Comparison of ENCODE assay signal across 17 cellular contexts in genomic region chr6:162941128-162941527, GRCh38.
A peak's percentile ranks its signal among the peaks of the same experiment; 100 is the strongest.
DNase-seq lines count a peak whose midpoint lies in the region; TF ChIP-seq lines count a peak whose summit lies in the region.
"Had no signal": no experiment of that assay in that cellular context is flagged by ENCODE, and none has a peak within 500 bp of the region (broad histone marks: within the 10 kb centered on the region; RNA-seq: fewer than 3 reads in every experiment).

No MANE protein-coding gene starts in this region.

- H3K9me3 ChIP-seq in OCI-LY7 (ENCODE audit: low read length) = no peaks in the 10 kb centered on the region
- H3K9me3 ChIP-seq: BE2C had no signal

- no peaks in the 10 kb centered on the region for H3K79me2 ChIP-seq in OCI-LY7 (ENCODE audit: insufficient read depth, low read depth, low read length)

- H3K4me2 ChIP-seq in OCI-LY7 (ENCODE audit: low read length) = no peak overlapping the region

- peaks cover 15% of the 10 kb centered on the region for H3K4me1 Mint-ChIP-seq in chondrocyte (ENCODE audit: low read depth)
- peaks cover 6% of the 10 kb centered on the region for H3K4me1 Mint-ChIP-seq in progenitor cell of endocrine pancreas (ENCODE audit: low read depth)

- TF ChIP-seq CTCF in chondrocyte (IDR thresholded peaks at IDR 0.05) (no peak), progenitor cell of endocrine pancreas (IDR thresholded peaks at IDR 0.05; ENCODE audit: unreplicated experiment) (no peak), OCI-LY7 (conservative IDR thresholded peaks at IDR 0.05; ENCODE audit: low read length) (no peak)

- no peak overlapping the region for H3K4me3 ChIP-seq in OCI-LY7 (ENCODE audit: low read depth, low read length, poor library complexity, severe bottlenecking)

- H2AFZ ChIP-seq in OCI-LY7 (ENCODE audit: low read length) = no peak overlapping the region

- peaks cover 4% of the 10 kb centered on the region for H3K36me3 Mint-ChIP-seq in chondrocyte (ENCODE audit: low read depth)
- no peaks in the 10 kb centered on the region for H3K36me3 Mint-ChIP-seq in progenitor cell of endocrine pancreas (ENCODE audit: insufficient read depth)
- H3K36me3 Mint-ChIP-seq: CD8-positive, alpha-beta T cell had no signal

- no peaks in the 10 kb centered on the region for H4K20me1 ChIP-seq in OCI-LY7 (ENCODE audit: insufficient read depth, low read length)

- no TSS peak for BruUV-seq in OCI-LY7 (replicated peaks; lab: Mats Ljungman, UMichigan)

- H3K36me3 ChIP-seq in OCI-LY7 (ENCODE audit: insufficient read depth, low read length) = no peaks in the 10 kb centered on the region
- H3K36me3 ChIP-seq: BE2C had no signal

- H3K4me3 Mint-ChIP-seq in chondrocyte (ENCODE audit: unreplicated experiment) (no peak overlapping the region), progenitor cell of endocrine pancreas (ENCODE audit: low read depth) (no peak overlapping the region)
- H3K4me3 Mint-ChIP-seq: CD8-positive, alpha-beta T cell had no signal

- CTCF ChIA-PET in OCI-LY7 (lab: Charles Lee; ENCODE audit: unreplicated experiment) = no interaction called here

- intact Hi-C loops in OCI-LY7 (cut with micrococcal nuclease; ENCODE audit: unreplicated experiment) = no loop called here

- H3K27ac Mint-ChIP-seq in chondrocyte (ENCODE audit: unreplicated experiment) (peak overlapping the region; percentile 17), progenitor cell of endocrine pancreas (no peak overlapping the region)
- H3K27ac Mint-ChIP-seq: CD8-positive, alpha-beta T cell had no signal

- peaks cover 18% of the 10 kb centered on the region for H3K9me3 Mint-ChIP-seq in chondrocyte (ENCODE audit: low read depth)
- H3K9me3 Mint-ChIP-seq in progenitor cell of endocrine pancreas (ENCODE audit: low read depth) = peaks cover 12% of the 10 kb centered on the region

- H3K4me1 ChIP-seq in OCI-LY7 (ENCODE audit: insufficient read depth, low read length, poor library complexity, severe bottlenecking) = no peaks in the 10 kb centered on the region
- H3K4me1 ChIP-seq: BE2C had no signal

- H3K27me3 Mint-ChIP-seq in chondrocyte (ENCODE audit: low read depth) (no peaks in the 10 kb centered on the region), progenitor cell of endocrine pancreas (no peaks in the 10 kb centered on the region)

- DNase-seq in Ammon's horn (ENCODE audit: low spot score) (peak; percentile 11), chondrocyte (ENCODE audit: low spot score) (no peak), left kidney (ENCODE audit: low read depth, low spot score) (peak; percentile 35), pons (ENCODE audit: low spot score) (peak; percentile 28), 8988T (no peak), progenitor cell of endocrine pancreas (ENCODE audit: low spot score, unreplicated experiment) (no peak), OCI-LY7 (ENCODE audit: low spot score) (no peak)
- DNase-seq in stimulated activated naive CD4-positive, alpha-beta T cell treated with Interleukin-2 at 50 U/mL for 16 hours (lab: John Stamatoyannopoulos, UW) = no peak
- DNase-seq: ACHN; BE2C; CD8-positive, alpha-beta T cell; COR-L47; DMS153; DMS79 treated with DMSO at 0.1 percent for 48 hours; EL; H7 had no signal

- H3K9me2 ChIP-seq in OCI-LY7 (ENCODE audit: insufficient read depth, low read length) = no peaks in the 10 kb centered on the region

- H3K27ac ChIP-seq in OCI-LY7 (ENCODE audit: low read depth, low read length, poor library complexity, severe bottlenecking) = no peak overlapping the region
- H3K27ac ChIP-seq: C4-2B had no signal

- POLR2A ChIA-PET in OCI-LY7 (lab: Charles Lee) = interaction anchor here (0.6 kb wide), 1 partner anchor 13 kb away, joined by 3 read pairs; no protein-coding TSS in a partner anchor

Comparison
In these comparisons a context has a peak if more than half of its experiments do, and no peak if none do; other contexts are left out.
1. DNase-seq: peak in Ammon's horn (single experiment), left kidney (single experiment) and pons (single experiment); none in chondrocyte (single experiment), 8988T (single experiment), stimulated activated naive CD4-positive, alpha-beta T cell treated with Interleukin-2 at 50 U/mL for 16 hours (single experiment), progenitor cell of endocrine pancreas (single experiment) and OCI-LY7 (single experiment).